ENCODE assay signal across 13 cellular contexts in the genomic region with DNA sequence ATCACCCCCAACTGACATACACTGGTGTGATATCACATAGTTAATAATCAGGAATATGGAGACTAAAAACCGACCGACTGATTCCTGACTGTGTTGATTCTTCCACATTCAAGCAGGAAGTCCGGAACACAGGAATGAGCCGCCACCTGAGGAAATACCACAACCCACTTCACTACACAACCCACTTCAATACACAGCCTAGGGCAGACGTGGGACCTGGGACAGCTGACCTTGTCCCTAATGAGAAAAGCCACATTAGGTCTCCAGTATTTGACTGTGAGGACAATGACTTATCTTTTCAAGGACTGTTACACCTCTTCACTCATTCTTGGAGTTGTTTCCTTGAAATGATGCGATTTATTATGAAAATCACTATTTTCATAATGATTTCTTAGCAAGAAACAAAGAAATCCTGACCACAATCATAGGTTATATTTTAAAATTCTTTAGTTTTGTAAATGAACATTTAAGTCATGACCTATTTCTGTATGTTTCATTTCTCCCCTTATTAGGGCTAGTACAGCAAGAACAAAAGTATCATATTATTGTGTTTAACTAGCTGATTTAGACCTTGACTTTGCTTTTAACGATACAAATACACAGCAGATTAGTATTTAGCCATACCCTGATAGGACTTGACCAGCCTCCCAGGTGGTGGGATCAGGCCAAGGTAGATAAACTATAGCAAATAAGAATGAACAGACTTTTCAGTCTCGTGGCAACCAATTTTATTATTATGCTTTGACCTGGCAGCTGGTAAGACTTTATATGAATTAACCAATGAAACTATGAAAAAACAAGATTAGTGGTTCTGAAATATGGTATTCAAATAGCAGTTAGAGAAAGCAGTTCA. TPM values are rescaled to one million over a fixed set of nuclear protein-coding genes. Genes with fewer than 3 reads are reported as not detected.
DNase-seq lines count a peak whose midpoint lies in the region; ATAC-seq and TF ChIP-seq lines count a peak whose summit lies in the region.
"Had no signal": no experiment of that assay in that cellular context is flagged by ENCODE, and none has a peak within 500 bp of the region (broad histone marks: within the 10 kb centered on the region; RNA-seq: fewer than 3 reads in every experiment).

No MANE protein-coding gene starts in this region.

- POLR2A ChIA-PET in naive thymus-derived CD4-positive, alpha-beta T cell (lab: Charles Lee): interaction anchor here (1.0 to 1.6 kb wide), 2 partner anchors 12 to 35 kb away, joined by 3 to 4 read pairs; no protein-coding TSS in a partner anchor

- H3K36me3 ChIP-seq in KMS-11 (ENCODE audit: insufficient read depth) (no peaks in the 10 kb centered on the region), ascending aorta (no peaks in the 10 kb centered on the region), thyroid gland (no peaks in the 10 kb centered on the region)
- no peaks in the 10 kb centered on the region for H3K36me3 ChIP-seq in naive thymus-derived CD4-positive, alpha-beta T cell (ENCODE audit: control insufficient read depth in 2 of 3, insufficient read depth in 3 of 3, low read length in 3 of 3)

- H2AFZ ChIP-seq in KMS-11 (ENCODE audit: low read depth): no peak overlapping the region

- H3K4me3 ChIP-seq in KMS-11 (IDR thresholded peaks at IDR 0.05; ENCODE audit: insufficient read depth, low read depth, low read length): no peak overlapping the region
- H3K4me3 ChIP-seq in ascending aorta: no peak overlapping the region
- peak overlapping the region; percentile 27 for H3K4me3 ChIP-seq in naive thymus-derived CD4-positive, alpha-beta T cell (ENCODE audit: low read length)
- H3K4me3 ChIP-seq in thyroid gland (replicated peaks in 1 of 3): no peak overlapping the region
- H3K4me3 ChIP-seq in right cardiac atrium (ENCODE audit: low read length): no peak overlapping the region

- H3K4me1 ChIP-seq in KMS-11 (ENCODE audit: low read depth, poor library complexity, severe bottlenecking) (peaks cover 97% of the 10 kb centered on the region), ascending aorta (peaks cover 3 to 32% of the 10 kb centered on the region in 2 donors), thyroid gland (peaks cover 2 to 16% of the 10 kb centered on the region in 2 donors), right cardiac atrium (ENCODE audit: control insufficient read depth, insufficient read depth, low read length) (peaks cover 4% of the 10 kb centered on the region)
- H3K4me1 ChIP-seq in naive thymus-derived CD4-positive, alpha-beta T cell (ENCODE audit: control insufficient read depth in 2 of 2, insufficient read depth in 2 of 2, low read length in 2 of 2): peaks cover 38 to 76% of the 10 kb centered on the region in 2 donors

- H3K4me1 Mint-ChIP-seq in naive thymus-derived CD4-positive, alpha-beta T cell: peaks cover 45 to 100% (median 96%) of the 10 kb centered on the region in 7 donors

- intact Hi-C loops in ascending aorta (cut with DNase I) (no loop called here), thyroid gland (cut with DNase I) (no loop called here), right cardiac atrium (cut with DNase I) (no loop called here)
- intact Hi-C loops in naive thymus-derived CD4-positive, alpha-beta T cell (cut with micrococcal nuclease): loop anchor here in 1 of 2 donors (2.0 to 10.0 kb wide), 2 partner anchors 29 to 961 kb away; a partner anchor contains a TSS

- H3K36me3 Mint-ChIP-seq in naive thymus-derived CD4-positive, alpha-beta T cell: peaks cover 0 to 32% (median 0%) of the 10 kb centered on the region in 5 donors

- TF ChIP-seq POLR2A in thyroid gland (IDR thresholded peaks at IDR 0.05): no peak

- peak overlapping the region in 1 of 10 donors; percentile 31 for H3K4me3 Mint-ChIP-seq in naive thymus-derived CD4-positive, alpha-beta T cell
- H3K4me3 Mint-ChIP-seq: B cell had no signal

- CTCF ChIA-PET in naive thymus-derived CD4-positive, alpha-beta T cell (lab: Charles Lee): interaction anchor here (1.4 kb wide), 1 partner anchor 65 kb away, joined by 3 read pairs; no protein-coding TSS in a partner anchor

- H3K9me3 ChIP-seq in ascending aorta (no peaks in the 10 kb centered on the region), thyroid gland (no peaks in the 10 kb centered on the region), right cardiac atrium (ENCODE audit: control insufficient read depth, low read length) (no peaks in the 10 kb centered on the region)
- H3K9me3 ChIP-seq in naive thymus-derived CD4-positive, alpha-beta T cell (ENCODE audit: control insufficient read depth in 2 of 3, low read length in 3 of 3): no peaks in the 10 kb centered on the region

- WGBS in thyroid gland, 2 donors: 73 to 75% methylated on average over 8 of the region's 8 CpGs
- WGBS in right cardiac atrium: 81% methylated on average over 8 of the region's 8 CpGs

- no peaks in the 10 kb centered on the region for H3K27me3 Mint-ChIP-seq in naive thymus-derived CD4-positive, alpha-beta T cell
- H3K27me3 Mint-ChIP-seq: B cell had no signal

- DNase-seq in ascending aorta (ENCODE audit: low spot score in 2 of 2): no peak
- no peak for DNase-seq in naive thymus-derived CD4-positive, alpha-beta T cell
- no peak for DNase-seq in thyroid gland
- no peak for DNase-seq in right cardiac atrium
- DNase-seq in NCI-H345 (lab: John Stamatoyannopoulos, UW): no peak
- DNase-seq: aorta, NCI-H510A treated with DMSO at 0.1 percent for 48 hours, posterior cingulate gyrus, T-helper 9 cell had no signal

- H3K27ac ChIP-seq in C4-2B (peak overlapping the region; percentile 58), KMS-11 (peak overlapping the region; percentile 89; the same call in 1 of the 2 replicates), ascending aorta (peak overlapping the region; percentile 57 to 75), thyroid gland (no peak overlapping the region), right cardiac atrium (ENCODE audit: low read length) (no peak overlapping the region)
- H3K27ac ChIP-seq in naive thymus-derived CD4-positive, alpha-beta T cell (ENCODE audit: low read depth, low read length): no peak overlapping the region

- no peaks in the 10 kb centered on the region for H3K27me3 ChIP-seq in KMS-11 (ENCODE audit: insufficient read depth, low read depth)
- no peaks in the 10 kb centered on the region for H3K27me3 ChIP-seq in ascending aorta
- H3K27me3 ChIP-seq in naive thymus-derived CD4-positive, alpha-beta T cell (ENCODE audit: control insufficient read depth in 2 of 2, insufficient read depth in 2 of 2, low read length in 2 of 2): no peaks in the 10 kb centered on the region
- no peaks in the 10 kb centered on the region for H3K27me3 ChIP-seq in thyroid gland
- H3K27me3 ChIP-seq in right cardiac atrium (ENCODE audit: control insufficient read depth, insufficient read depth): no peaks in the 10 kb centered on the region

- peaks cover 78% of the 10 kb centered on the region for H3K79me2 ChIP-seq in KMS-11 (ENCODE audit: insufficient read depth, low read depth)

- H3K9ac ChIP-seq in KMS-11: no peak overlapping the region

- TF ChIP-seq CTCF in C4-2B (conservative IDR thresholded peaks at IDR 0.05): no peak
- no peak for TF ChIP-seq CTCF in KMS-11 (conservative IDR thresholded peaks at IDR 0.05; ENCODE audit: low read depth, low read length)
- no peak for TF ChIP-seq CTCF in ascending aorta (IDR thresholded peaks at IDR 0.05)
- no peak for TF ChIP-seq CTCF in thyroid gland (IDR thresholded peaks at IDR 0.05)

- H3K9me3 Mint-ChIP-seq in naive thymus-derived CD4-positive, alpha-beta T cell: no peaks in the 10 kb centered on the region

- H4K20me1 ChIP-seq in KMS-11 (ENCODE audit: insufficient read depth): no peaks in the 10 kb centered on the region

- H3K4me2 ChIP-seq in KMS-11: peak overlapping the region; percentile 62; the same call in 1 of the 2 replicates

- no peak for ATAC-seq in naive thymus-derived CD4-positive, alpha-beta T cell
- no peak for ATAC-seq in HG03025 (IDR thresholded peaks at IDR 0.05; ENCODE audit: low FRiP score, unreplicated experiment)
- ATAC-seq in right cardiac atrium: no peak

- H3K27ac Mint-ChIP-seq in naive thymus-derived CD4-positive, alpha-beta T cell: peak overlapping the region; percentile 6 to 95 (median 74)

RNA-seq across cellular contexts. Expression of a gene that starts 6.1 kb away (rescaled TPM):
- total RNA-seq in ascending aorta: 17.9 TPM
- 10 to 100 TPM; 17.1 to 69.9 (median 20.7) TPM for total RNA-seq in naive thymus-derived CD4-positive, alpha-beta T cell
- polyA plus RNA-seq in naive thymus-derived CD4-positive, alpha-beta T cell: 10 to 100 TPM; 17.6 to 25.4 TPM
- total RNA-seq in thyroid gland: 10 to 100 TPM; 14.7 to 35.6 (median 26.4) TPM
- 10 to 100 TPM in 2 of 4 donors, 1 to 10 TPM in 2; 7.6 to 18.0 (median 9.7) TPM for total RNA-seq in right cardiac atrium
- polyA plus RNA-seq in right cardiac atrium: 3.0 TPM

RNA-seq across cellular contexts. Expression of a gene that starts 35.4 kb away (rescaled TPM):
- total RNA-seq in ascending aorta: 4.7 TPM
- 10 to 100 TPM in 4 of 5 experiments, 1 to 10 TPM in 1; 8.8 to 21.3 (median 12.5) TPM for total RNA-seq in naive thymus-derived CD4-positive, alpha-beta T cell
- 10 to 100 TPM; 30.6 to 49.8 TPM for polyA plus RNA-seq in naive thymus-derived CD4-positive, alpha-beta T cell
- total RNA-seq in thyroid gland: 10 to 100 TPM; 16.9 to 32.3 (median 21.6) TPM
- 10 to 100 TPM in 1 of 4 donors, 1 to 10 TPM in 3; 8.0 to 10.2 (median 9.0) TPM for total RNA-seq in right cardiac atrium
- 21.5 TPM for polyA plus RNA-seq in right cardiac atrium

RNA-seq across cellular contexts. Expression of a gene that starts 35.5 kb away (rescaled TPM):
- 50.3 TPM for total RNA-seq in ascending aorta
- total RNA-seq in naive thymus-derived CD4-positive, alpha-beta T cell: 10 to 100 TPM; 21.4 to 30.2 (median 24.3) TPM
- 10 to 100 TPM; 11.9 to 21.0 TPM for polyA plus RNA-seq in naive thymus-derived CD4-positive, alpha-beta T cell
- 10 to 100 TPM; 12.9 to 29.4 (median 24.1) TPM for total RNA-seq in thyroid gland
- 1 to 10 TPM; 3.2 to 6.7 (median 5.4) TPM for total RNA-seq in right cardiac atrium
- polyA plus RNA-seq in right cardiac atrium: 5.3 TPM

Comparison
In these comparisons a context has a peak if more than half of its experiments do, and no peak if none do; other contexts are left out.
1. H3K27ac ChIP-seq: peak in C4-2B (single experiment), KMS-11 (single experiment) and ascending aorta (2 of 2); none in naive thymus-derived CD4-positive, alpha-beta T cell (single experiment), thyroid gland (0 of 3) and right cardiac atrium (single experiment).